ENCODE assay signal across 8 cellular contexts in the genomic region with DNA sequence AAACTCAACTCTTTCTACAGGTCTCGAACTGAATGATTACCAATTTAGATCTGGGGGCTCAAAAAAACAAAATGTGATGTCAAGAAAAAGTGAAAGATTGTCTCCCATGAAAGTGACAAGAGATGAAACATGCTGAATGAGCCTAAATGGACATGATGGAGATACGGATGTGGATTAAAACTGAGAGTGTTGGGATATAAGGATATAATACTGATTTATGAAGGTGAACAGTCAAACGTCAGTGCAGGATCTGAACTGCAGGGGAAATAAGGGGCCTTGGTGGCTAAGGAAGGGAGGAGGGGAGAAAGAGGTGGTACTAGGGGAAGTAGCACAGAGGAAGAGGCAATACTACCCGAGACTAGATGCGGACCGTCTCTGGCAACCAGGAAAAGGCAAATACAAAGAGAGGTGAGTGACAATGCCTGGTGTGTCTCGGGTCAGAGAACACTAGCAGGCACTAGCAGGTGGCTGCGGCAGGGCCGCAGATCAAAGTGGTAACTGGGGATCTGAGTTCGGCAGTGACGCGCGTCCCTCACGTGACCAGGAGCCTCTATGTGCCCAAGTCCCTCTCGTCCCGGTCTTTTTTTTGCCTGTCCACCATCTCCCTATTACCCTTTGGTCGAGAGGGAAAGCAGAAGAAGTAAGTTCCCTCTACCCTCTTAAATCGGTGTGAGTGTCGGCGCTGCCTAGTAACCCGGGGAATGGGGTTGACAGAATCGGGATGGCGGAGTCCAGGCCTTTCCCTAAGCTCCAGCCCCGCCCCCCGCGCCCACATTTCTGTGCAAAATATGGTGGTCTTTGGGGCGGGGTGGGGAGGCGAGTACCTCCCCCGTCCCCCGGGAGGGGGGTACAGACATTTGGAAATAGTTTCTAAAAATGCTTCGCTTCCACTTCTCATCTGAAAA. TPM values are rescaled to one million over a fixed set of nuclear protein-coding genes. Genes with fewer than 3 reads are reported as not detected.
A peak's percentile ranks its signal among the peaks of the same experiment; 100 is the strongest.
DNase-seq lines count a peak whose midpoint lies in the region; ATAC-seq and TF ChIP-seq lines count a peak whose summit lies in the region.

A gene with protein sequence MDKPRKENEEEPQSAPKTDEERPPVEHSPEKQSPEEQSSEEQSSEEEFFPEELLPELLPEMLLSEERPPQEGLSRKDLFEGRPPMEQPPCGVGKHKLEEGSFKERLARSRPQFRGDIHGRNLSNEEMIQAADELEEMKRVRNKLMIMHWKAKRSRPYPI (plus strand): TSS at position 590 of the 905 bp plus-strand sequence. CDS start 942 bp downstream, outside the sequence.

- H3K4me1 ChIP-seq in neuronal stem cell (ENCODE audit: control insufficient read depth in 2 of 2, insufficient read depth in 1 of 2, low read depth in 1 of 2, low read length in 2 of 2), result peaks cover 7 to 11% of the 10 kb centered on the region in 2 donors

- no peak within 1 kb of the TSS for H4K8ac ChIP-seq in neuronal stem cell (ENCODE audit: low read depth, low read length)

- WGBS in neuronal stem cell (ENCODE audit: extremely low coverage in 2 of 2, insufficient read length in 2 of 2, insufficient replicate concordance in 1 of 2), 2 donors, result no CpG with 5 or more reads among the region's 31 CpGs

- H3K36me3 ChIP-seq in neuronal stem cell (replicated peaks in 1 of 2; ENCODE audit: control insufficient read depth in 2 of 2, insufficient read depth in 2 of 2, low read length in 2 of 2), result no peaks in the 10 kb centered on the region

- no peak within 1 kb of the TSS for H2BK120ac ChIP-seq in neuronal stem cell (ENCODE audit: low read depth, low read length)

- ATAC-seq in GM19324 (IDR thresholded peaks at IDR 0.05; ENCODE audit: low FRiP score, unreplicated experiment) (peak; percentile 66), HG03442 (IDR thresholded peaks at IDR 0.05; ENCODE audit: unreplicated experiment) (peak; percentile 66)

- peak within 1 kb of the TSS; percentile 95 for H3K27ac ChIP-seq in neuronal stem cell (replicated peaks; ENCODE audit: low read length)

- no peak within 1 kb of the TSS for H3K4ac ChIP-seq in neuronal stem cell (ENCODE audit: low read length)

- H3K9ac ChIP-seq in neuronal stem cell (ENCODE audit: low read depth, low read length, poor library complexity), result peak within 1 kb of the TSS; percentile 91

- H2BK5ac ChIP-seq in neuronal stem cell (ENCODE audit: low read length), result no peak within 1 kb of the TSS

- H2BK12ac ChIP-seq in neuronal stem cell (ENCODE audit: low read length), result no peak within 1 kb of the TSS

- no peaks in the 10 kb centered on the region for H3K36me3 Mint-ChIP-seq in CD14-positive monocyte

- peaks cover 0 to 5% (median 0%) of the 10 kb centered on the region in 3 donors for H3K27me3 Mint-ChIP-seq in CD14-positive monocyte (ENCODE audit: low read depth in 3 of 3)

- peak within 1 kb of the TSS; percentile 38 for H3K14ac ChIP-seq in neuronal stem cell (ENCODE audit: low read length)

- H3K9me3 ChIP-seq in neuronal stem cell (replicated peaks in 1 of 2; ENCODE audit: control insufficient read depth in 2 of 2, insufficient read depth in 1 of 2, low read depth in 1 of 2, low read length in 2 of 2), result no peaks in the 10 kb centered on the region

- H3K79me1 ChIP-seq in neuronal stem cell (ENCODE audit: low read depth, low read length), result peaks cover 2% of the 10 kb centered on the region

- H2BK15ac ChIP-seq in neuronal stem cell (ENCODE audit: low read length), result no peak within 1 kb of the TSS

- peak within 1 kb of the TSS; percentile 90 to 94 for H3K4me3 Mint-ChIP-seq in CD14-positive monocyte

- no peak within 1 kb of the TSS for H2AK5ac ChIP-seq in neuronal stem cell (ENCODE audit: low read depth, low read length)

- H3K9me3 Mint-ChIP-seq in CD14-positive monocyte, result no peaks in the 10 kb centered on the region

- H3K4me1 Mint-ChIP-seq in CD14-positive monocyte, result peaks cover 14% of the 10 kb centered on the region

- peak within 1 kb of the TSS; percentile 67 to 88 (median 77) for H3K27ac Mint-ChIP-seq in CD14-positive monocyte

- no peak within 1 kb of the TSS for H4K91ac ChIP-seq in neuronal stem cell (ENCODE audit: low read depth, low read length, poor library complexity)

- no peaks in the 10 kb centered on the region for H3K27me3 ChIP-seq in neuronal stem cell (ENCODE audit: control insufficient read depth in 3 of 3, insufficient read depth in 3 of 3, low read depth in 1 of 3, low read length in 3 of 3)

- no peak for TF ChIP-seq CTCF in CD14-positive monocyte (IDR thresholded peaks at IDR 0.05)

- no peak within 1 kb of the TSS for H3K23ac ChIP-seq in neuronal stem cell (ENCODE audit: low read depth, low read length, poor library complexity)

- H3K4me3 ChIP-seq in neuronal stem cell (ENCODE audit: low read length in 2 of 2), result peak within 1 kb of the TSS; percentile 59 to 84

- H3K18ac ChIP-seq in neuronal stem cell (ENCODE audit: low read length), result peak within 1 kb of the TSS; percentile 93

- intact Hi-C loops in CD14-positive monocyte (cut with micrococcal nuclease), result no loop called here

- H3K4me2 ChIP-seq in neuronal stem cell (ENCODE audit: insufficient read depth, low read length, poor library complexity, severe bottlenecking), result peak within 1 kb of the TSS; percentile 48

- DNase-seq in CD14-positive monocyte (ENCODE audit: low spot score), result no peak
- peak; percentile 34 for DNase-seq in NCI-H748 treated with DMSO at 0.1 percent for 48 hours (lab: John Stamatoyannopoulos, UW)
- peak; percentile 29 for DNase-seq in activated naive CD4-positive, alpha-beta T cell treated with anti-CD3 and anti-CD28 coated beads, Interleukin-2, amount 50 U/mL, for 16 hours
- DNase-seq in glomerular visceral epithelial cell (ENCODE audit: extremely low spot score), result peak; percentile 12
- peak; percentile 20 for DNase-seq in neuronal stem cell (ENCODE audit: low spot score)
- no peak for DNase-seq in NCI-H128 (lab: John Stamatoyannopoulos, UW; ENCODE audit: unreplicated experiment)

- H2AFZ ChIP-seq in neuronal stem cell (ENCODE audit: low read length), result peak within 1 kb of the TSS; percentile 86

RNA-seq across cellular contexts. Expression of the gene that starts here (rescaled TPM):
- 10 to 100 TPM in 1 of 2 donors, 1 to 10 TPM in 1; 5.5 to 11.4 TPM for polyA plus RNA-seq in CD14-positive monocyte
- 12.9 TPM for polyA plus RNA-seq in neuronal stem cell (2013, experiment 1 of 2)
- 13.6 TPM for polyA plus RNA-seq in neuronal stem cell (2013, experiment 2 of 2)

Comparison
In these comparisons a context has a peak if more than half of its experiments do, and no peak if none do; other contexts are left out.
1. DNase-seq: peak in NCI-H748 treated with DMSO at 0.1 percent for 48 hours (single experiment), activated naive CD4-positive, alpha-beta T cell treated with anti-CD3 and anti-CD28 coated beads, Interleukin-2, amount 50 U/mL, for 16 hours (single experiment), glomerular visceral epithelial cell (single experiment) and neuronal stem cell (single experiment); none in CD14-positive monocyte (single experiment) and NCI-H128 (single experiment).